7 cellular contexts compared by ENCODE assay signal in the genomic region with DNA sequence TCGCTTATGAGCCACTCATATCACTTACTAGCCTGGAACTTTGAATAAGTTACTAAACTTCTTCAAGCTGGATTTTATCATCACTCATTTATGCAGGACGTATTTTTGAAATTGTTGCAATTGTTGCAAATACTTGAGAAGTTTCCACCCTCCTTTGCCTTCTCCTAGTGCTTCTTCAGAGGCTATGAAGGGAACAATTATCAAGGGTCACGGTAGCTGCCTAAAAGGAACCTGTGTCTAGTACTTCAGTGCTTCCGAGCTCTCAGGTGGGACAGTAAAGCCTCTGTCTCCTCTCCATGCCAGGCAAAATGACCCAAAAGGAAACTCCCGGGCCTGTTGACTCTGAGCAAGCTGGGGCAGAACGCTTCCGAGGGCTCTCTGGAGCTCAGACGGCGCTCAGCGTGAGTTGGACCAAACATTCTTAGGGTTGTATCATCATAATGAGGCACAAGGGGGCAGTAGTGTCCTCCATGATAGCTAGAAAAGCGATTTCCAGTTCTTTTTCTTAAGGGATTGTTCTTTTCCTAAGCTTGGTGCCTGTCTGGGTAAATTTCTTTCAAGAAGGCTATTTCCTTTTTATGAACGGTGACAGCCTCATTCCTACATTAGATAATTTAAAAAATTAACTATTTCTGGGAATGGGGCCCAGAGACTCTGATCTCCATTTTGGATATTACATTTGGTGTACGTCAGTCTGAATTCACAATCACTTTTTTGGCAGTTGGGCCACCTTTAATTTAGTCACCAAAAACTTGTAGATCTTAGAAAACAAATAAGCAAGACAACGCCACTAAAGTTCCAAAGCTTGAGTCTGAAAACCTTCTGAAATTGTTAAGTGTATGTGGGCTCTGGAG.
DNase-seq lines count a peak whose midpoint lies in the region; ATAC-seq and FAIRE-seq lines count a peak whose summit lies in the region.

No MANE protein-coding gene starts in this region.

- FAIRE-seq in G401.6 (lab: Jason Lieb, UNC): peak; percentile 33

- ATAC-seq in GM21717 (IDR thresholded peaks at IDR 0.05; ENCODE audit: unreplicated experiment): peak; percentile 85
- peak; percentile 80 for ATAC-seq in left colon

- intact Hi-C loops in left colon (cut with DNase I, micrococcal nuclease): loop anchor here in 1 of 2 donors (5.0 kb wide), 1 partner anchor 359 kb away; no protein-coding TSS in a partner anchor

- DNase-seq in LHCN-M2 (ENCODE audit: low read depth) (peak; percentile 39), RPMI8226 (peak; percentile 50), cerebellar cortex (ENCODE audit: low spot score) (peak; percentile 81), left colon (peak in 1 of 2 donors; percentile 18)
- peak; percentile 0 for DNase-seq in stimulated activated naive CD4-positive, alpha-beta T cell treated with Interleukin-2 at 50 U/mL for 16 hours (lab: John Stamatoyannopoulos, UW)
